1 cellular context compared by ENCODE assay signal in the genomic region with DNA sequence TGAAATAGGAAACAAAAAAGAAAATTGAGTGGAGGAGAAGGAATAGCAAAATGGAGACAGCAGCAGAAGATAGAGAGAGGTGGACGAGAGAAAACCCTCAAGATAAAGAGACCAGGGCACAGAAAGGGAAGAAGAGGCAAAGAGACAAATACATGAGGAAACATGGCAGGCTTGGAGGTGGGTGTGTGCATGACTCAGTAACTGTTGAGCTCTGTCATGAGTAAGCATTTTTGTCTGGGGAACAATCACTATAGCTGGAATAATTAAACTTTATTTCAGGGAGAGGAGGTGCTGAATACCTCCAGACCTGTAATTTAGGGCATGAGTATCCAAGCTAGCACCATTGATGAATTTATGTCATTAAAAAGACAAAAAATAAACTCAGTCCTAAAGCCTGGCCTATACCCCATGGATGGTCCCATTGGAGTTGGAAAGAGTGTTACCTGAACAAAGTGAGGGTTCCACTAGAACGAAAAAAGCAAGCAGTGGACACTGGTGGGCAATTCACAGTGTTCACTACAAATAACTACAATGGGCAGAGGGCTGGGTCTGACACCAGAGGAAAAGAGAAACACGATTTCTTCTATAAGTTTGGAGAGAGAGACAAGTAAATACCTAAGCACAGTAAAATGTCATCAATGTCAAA.
TF ChIP-seq lines count a peak whose summit lies in the region.

No MANE protein-coding gene starts in this region.

TF ChIP-seq in K562, 482 proteins besides CTCF, POLR2A, EP300 and RAD21 (continued from another document and continues in another):
- TF ChIP-seq, protein P1, sequence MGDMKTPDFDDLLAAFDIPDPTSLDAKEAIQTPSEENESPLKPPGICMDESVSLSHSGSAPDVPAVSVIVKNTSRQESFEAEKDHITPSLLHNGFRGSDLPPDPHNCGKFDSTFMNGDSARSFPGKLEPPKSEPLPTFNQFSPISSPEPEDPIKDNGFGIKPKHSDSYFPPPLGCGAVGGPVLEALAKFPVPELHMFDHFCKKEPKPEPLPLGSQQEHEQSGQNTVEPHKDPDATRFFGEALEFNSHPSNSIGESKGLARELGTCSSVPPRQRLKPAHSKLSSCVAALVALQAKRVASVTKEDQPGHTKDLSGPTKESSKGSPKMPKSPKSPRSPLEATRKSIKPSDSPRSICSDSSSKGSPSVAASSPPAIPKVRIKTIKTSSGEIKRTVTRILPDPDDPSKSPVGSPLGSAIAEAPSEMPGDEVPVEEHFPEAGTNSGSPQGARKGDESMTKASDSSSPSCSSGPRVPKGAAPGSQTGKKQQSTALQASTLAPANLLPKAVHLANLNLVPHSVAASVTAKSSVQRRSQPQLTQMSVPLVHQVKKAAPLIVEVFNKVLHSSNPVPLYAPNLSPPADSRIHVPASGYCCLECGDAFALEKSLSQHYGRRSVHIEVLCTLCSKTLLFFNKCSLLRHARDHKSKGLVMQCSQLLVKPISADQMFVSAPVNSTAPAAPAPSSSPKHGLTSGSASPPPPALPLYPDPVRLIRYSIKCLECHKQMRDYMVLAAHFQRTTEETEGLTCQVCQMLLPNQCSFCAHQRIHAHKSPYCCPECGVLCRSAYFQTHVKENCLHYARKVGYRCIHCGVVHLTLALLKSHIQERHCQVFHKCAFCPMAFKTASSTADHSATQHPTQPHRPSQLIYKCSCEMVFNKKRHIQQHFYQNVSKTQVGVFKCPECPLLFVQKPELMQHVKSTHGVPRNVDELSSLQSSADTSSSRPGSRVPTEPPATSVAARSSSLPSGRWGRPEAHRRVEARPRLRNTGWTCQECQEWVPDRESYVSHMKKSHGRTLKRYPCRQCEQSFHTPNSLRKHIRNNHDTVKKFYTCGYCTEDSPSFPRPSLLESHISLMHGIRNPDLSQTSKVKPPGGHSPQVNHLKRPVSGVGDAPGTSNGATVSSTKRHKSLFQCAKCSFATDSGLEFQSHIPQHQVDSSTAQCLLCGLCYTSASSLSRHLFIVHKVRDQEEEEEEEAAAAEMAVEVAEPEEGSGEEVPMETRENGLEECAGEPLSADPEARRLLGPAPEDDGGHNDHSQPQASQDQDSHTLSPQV (IDR thresholded peaks at IDR 0.05), result peak; percentile 67
- TF ChIP-seq HNRNPK (IDR thresholded peaks at IDR 0.05; ENCODE audit: low read depth, low read length, poor library complexity, severe bottlenecking), result no peak
- TF ChIP-seq SMARCC2 (IDR thresholded peaks at IDR 0.05; ENCODE audit: low read depth), result peak; percentile 64
- TF ChIP-seq ZKSCAN1 (IDR thresholded peaks at IDR 0.05; ENCODE audit: low read depth, low read length), result no peak
- TF ChIP-seq ATF1 (CRISPR knock-in tag; IDR thresholded peaks at IDR 0.05), result no peak
- no peak for TF ChIP-seq ATF1 (tag; IDR thresholded peaks at IDR 0.05)
- no peak for TF ChIP-seq POLR2AphosphoS5 (IDR thresholded peaks at IDR 0.05; ENCODE audit: control insufficient read depth, insufficient read depth, low read depth, low read length)
- TF ChIP-seq DDX20 (tag; IDR thresholded peaks at IDR 0.05; ENCODE audit: low read depth), result no peak
- no peak for TF ChIP-seq ZNF75A (CRISPR knock-in tag; IDR thresholded peaks at IDR 0.05)
- TF ChIP-seq HDAC1 (IDR thresholded peaks at IDR 0.05), result no peak; a peak in 1 of 4 replicates
- TF ChIP-seq RBM17 (IDR thresholded peaks at IDR 0.05; ENCODE audit: borderline replicate concordance, low read depth, low read length), result no peak
- no peak for TF ChIP-seq PHF20 (IDR thresholded peaks at IDR 0.05; ENCODE audit: partially characterized antibody)
- no peak for TF ChIP-seq XRCC5 (IDR thresholded peaks at IDR 0.05; ENCODE audit: low read depth, low read length)
- no peak for TF ChIP-seq ZNF583 (CRISPR knock-in tag; IDR thresholded peaks at IDR 0.05)
- TF ChIP-seq, protein P2, sequence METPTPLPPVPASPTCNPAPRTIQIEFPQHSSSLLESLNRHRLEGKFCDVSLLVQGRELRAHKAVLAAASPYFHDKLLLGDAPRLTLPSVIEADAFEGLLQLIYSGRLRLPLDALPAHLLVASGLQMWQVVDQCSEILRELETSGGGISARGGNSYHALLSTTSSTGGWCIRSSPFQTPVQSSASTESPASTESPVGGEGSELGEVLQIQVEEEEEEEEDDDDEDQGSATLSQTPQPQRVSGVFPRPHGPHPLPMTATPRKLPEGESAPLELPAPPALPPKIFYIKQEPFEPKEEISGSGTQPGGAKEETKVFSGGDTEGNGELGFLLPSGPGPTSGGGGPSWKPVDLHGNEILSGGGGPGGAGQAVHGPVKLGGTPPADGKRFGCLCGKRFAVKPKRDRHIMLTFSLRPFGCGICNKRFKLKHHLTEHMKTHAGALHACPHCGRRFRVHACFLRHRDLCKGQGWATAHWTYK (CRISPR knock-in tag; IDR thresholded peaks at IDR 0.05), result no peak
- TF ChIP-seq KAT2B (IDR thresholded peaks at IDR 0.05; ENCODE audit: low read depth, low read length), result no peak
- peak; percentile 95 for TF ChIP-seq DPF2 (IDR thresholded peaks at IDR 0.05)
- no peak for TF ChIP-seq ZNF507 (tag; conservative IDR thresholded peaks at IDR 0.05)
- TF ChIP-seq, protein P3, sequence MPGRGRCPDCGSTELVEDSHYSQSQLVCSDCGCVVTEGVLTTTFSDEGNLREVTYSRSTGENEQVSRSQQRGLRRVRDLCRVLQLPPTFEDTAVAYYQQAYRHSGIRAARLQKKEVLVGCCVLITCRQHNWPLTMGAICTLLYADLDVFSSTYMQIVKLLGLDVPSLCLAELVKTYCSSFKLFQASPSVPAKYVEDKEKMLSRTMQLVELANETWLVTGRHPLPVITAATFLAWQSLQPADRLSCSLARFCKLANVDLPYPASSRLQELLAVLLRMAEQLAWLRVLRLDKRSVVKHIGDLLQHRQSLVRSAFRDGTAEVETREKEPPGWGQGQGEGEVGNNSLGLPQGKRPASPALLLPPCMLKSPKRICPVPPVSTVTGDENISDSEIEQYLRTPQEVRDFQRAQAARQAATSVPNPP (IDR thresholded peaks at IDR 0.05; ENCODE audit: borderline replicate concordance, insufficient read depth, insufficient read length), result no peak
- TF ChIP-seq CBX1 (IDR thresholded peaks at IDR 0.05; ENCODE audit: low read depth), result no peak
- TF ChIP-seq FOXP1 (CRISPR knock-in tag; IDR thresholded peaks at IDR 0.05), result no peak
- TF ChIP-seq ZKSCAN8 (CRISPR knock-in tag; IDR thresholded peaks at IDR 0.05), result no peak
- TF ChIP-seq PCBP2 (IDR thresholded peaks at IDR 0.05; ENCODE audit: low read depth, low read length, poor library complexity, severe bottlenecking), result no peak
- no peak for TF ChIP-seq PRPF4 (IDR thresholded peaks at IDR 0.05; ENCODE audit: insufficient read depth, low read depth, low read length, poor library complexity, severe bottlenecking)
- TF ChIP-seq ZNF561 (CRISPR knock-in tag; conservative IDR thresholded peaks at IDR 0.05), result no peak
- TF ChIP-seq, protein P4, sequence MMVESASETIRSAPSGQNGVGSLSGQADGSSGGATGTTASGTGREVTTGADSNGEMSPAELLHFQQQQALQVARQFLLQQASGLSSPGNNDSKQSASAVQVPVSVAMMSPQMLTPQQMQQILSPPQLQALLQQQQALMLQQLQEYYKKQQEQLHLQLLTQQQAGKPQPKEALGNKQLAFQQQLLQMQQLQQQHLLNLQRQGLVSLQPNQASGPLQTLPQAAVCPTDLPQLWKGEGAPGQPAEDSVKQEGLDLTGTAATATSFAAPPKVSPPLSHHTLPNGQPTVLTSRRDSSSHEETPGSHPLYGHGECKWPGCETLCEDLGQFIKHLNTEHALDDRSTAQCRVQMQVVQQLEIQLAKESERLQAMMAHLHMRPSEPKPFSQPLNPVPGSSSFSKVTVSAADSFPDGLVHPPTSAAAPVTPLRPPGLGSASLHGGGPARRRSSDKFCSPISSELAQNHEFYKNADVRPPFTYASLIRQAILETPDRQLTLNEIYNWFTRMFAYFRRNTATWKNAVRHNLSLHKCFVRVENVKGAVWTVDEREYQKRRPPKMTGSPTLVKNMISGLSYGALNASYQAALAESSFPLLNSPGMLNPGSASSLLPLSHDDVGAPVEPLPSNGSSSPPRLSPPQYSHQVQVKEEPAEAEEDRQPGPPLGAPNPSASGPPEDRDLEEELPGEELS (CRISPR knock-in tag; IDR thresholded peaks at IDR 0.05; ENCODE audit: borderline replicate concordance), result no peak
- TF ChIP-seq, protein P5, sequence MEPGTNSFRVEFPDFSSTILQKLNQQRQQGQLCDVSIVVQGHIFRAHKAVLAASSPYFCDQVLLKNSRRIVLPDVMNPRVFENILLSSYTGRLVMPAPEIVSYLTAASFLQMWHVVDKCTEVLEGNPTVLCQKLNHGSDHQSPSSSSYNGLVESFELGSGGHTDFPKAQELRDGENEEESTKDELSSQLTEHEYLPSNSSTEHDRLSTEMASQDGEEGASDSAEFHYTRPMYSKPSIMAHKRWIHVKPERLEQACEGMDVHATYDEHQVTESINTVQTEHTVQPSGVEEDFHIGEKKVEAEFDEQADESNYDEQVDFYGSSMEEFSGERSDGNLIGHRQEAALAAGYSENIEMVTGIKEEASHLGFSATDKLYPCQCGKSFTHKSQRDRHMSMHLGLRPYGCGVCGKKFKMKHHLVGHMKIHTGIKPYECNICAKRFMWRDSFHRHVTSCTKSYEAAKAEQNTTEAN (CRISPR knock-in tag; IDR thresholded peaks at IDR 0.05), result no peak
- TF ChIP-seq, protein P6, sequence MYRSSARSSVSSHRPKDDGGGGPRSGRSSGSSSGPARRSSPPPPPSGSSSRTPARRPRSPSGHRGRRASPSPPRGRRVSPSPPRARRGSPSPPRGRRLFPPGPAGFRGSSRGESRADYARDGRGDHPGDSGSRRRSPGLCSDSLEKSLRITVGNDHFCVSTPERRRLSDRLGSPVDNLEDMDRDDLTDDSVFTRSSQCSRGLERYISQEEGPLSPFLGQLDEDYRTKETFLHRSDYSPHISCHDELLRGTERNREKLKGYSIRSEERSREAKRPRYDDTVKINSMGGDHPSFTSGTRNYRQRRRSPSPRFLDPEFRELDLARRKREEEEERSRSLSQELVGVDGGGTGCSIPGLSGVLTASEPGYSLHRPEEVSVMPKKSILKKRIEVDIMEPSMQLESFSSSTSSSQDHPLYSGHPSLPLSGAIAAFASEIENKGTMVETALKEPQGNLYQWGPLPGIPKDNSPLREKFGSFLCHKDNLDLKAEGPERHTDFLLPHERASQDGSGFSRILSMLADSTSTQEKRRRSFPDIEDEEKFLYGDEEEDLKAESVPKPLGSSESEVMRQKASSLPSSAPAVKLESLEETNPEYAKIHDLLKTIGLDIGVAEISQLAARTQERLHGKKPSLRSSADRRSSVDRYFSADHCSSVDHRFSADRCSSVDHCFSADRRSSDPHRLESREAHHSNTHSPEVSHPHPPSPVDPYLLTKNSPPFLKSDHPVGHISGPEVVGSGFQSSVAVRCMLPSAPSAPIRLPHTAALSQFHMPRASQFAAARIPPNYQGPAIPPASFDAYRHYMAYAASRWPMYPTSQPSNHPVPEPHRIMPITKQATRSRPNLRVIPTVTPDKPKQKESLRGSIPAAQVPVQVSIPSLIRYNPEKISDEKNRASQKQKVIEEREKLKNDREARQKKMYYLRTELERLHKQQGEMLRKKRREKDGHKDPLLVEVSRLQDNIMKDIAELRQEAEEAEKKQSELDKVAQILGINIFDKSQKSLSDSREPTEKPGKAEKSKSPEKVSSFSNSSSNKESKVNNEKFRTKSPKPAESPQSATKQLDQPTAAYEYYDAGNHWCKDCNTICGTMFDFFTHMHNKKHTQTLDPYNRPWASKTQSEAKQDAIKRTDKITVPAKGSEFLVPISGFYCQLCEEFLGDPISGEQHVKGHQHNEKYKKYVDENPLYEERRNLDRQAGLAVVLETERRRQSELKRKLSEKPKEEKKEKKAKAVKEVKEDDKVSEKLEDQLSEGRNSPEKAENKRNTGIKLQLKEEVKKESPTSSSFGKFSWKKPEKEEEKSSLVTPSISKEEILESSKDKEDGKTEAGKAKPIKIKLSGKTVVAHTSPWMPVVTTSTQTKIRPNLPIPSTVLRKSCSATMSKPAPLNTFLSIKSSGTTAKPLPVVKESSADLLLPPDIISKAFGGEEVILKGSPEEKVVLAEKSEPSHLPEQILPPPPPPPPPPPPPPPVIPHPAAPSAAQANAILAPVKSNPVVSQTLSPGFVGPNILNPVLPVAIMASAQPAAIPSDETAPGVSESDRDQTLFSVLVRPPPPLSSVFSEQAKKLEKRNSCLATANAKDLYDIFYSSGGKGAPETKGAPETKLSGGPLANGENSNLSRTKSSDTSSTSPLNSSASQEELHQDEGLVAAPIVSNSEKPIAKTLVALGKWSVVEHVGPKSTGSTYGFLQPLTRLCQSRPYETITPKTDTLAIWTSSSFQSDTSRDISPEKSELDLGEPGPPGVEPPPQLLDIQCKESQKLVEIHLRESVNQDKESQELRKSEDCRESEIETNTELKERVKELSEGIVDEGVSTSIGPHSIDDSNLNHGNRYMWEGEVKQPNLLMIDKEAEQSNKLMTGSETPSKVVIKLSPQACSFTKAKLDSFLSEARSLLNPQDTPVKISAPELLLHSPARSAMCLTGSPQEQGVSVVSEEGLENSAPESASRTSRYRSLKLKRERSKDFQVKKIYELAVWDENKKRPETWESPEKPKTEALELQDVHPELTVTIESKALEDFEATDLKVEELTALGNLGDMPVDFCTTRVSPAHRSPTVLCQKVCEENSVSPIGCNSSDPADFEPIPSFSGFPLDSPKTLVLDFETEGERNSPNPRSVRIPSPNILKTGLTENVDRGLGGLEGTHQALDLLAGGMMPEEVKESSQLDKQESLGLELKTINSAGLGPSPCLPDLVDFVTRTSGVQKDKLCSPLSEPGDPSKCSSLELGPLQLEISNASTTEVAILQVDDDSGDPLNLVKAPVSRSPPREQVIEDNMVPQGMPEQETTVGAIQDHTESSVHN (IDR thresholded peaks at IDR 0.05; ENCODE audit: borderline replicate concordance in 1 of 2, low read depth in 1 of 2), result 0 out of 4 replicates have a peak, but pooled peaks of 1 of the 2 experiments have one; percentile 48
- no peak for TF ChIP-seq HNRNPL (IDR thresholded peaks at IDR 0.05; ENCODE audit: low read depth, low read length)
- peak; percentile 81 for TF ChIP-seq EGR1 (conservative IDR thresholded peaks at IDR 0.05)
- TF ChIP-seq, protein P7, sequence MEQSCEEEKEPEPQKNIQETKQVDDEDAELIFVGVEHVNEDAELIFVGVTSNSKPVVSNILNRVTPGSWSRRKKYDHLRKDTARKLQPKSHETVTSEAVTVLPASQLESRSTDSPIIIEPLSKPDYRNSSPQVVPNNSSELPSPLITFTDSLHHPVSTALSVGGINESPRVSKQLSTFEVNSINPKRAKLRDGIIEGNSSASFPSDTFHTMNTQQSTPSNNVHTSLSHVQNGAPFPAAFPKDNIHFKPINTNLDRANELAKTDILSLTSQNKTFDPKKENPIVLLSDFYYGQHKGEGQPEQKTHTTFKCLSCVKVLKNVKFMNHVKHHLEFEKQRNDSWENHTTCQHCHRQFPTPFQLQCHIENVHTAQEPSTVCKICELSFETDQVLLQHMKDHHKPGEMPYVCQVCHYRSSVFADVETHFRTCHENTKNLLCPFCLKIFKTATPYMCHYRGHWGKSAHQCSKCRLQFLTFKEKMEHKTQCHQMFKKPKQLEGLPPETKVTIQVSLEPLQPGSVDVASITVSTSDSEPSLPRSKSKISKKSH (CRISPR knock-in tag; IDR thresholded peaks at IDR 0.05), result no peak
- TF ChIP-seq RBM15 (IDR thresholded peaks at IDR 0.05; ENCODE audit: insufficient read depth, low read length), result no peak
